ENCODE assay signal across 10 cellular contexts in genomic region chr11:35529971-35530495, GRCh38. TPM values are rescaled to one million over a fixed set of nuclear protein-coding genes. Genes with fewer than 3 reads are reported as not detected.
DNase-seq lines count a peak whose midpoint lies in the region; ATAC-seq and TF ChIP-seq lines count a peak whose summit lies in the region.
"Had no signal": no experiment of that assay in that cellular context is flagged by ENCODE, and none has a peak within 500 bp of the region (broad histone marks: within the 10 kb centered on the region; RNA-seq: fewer than 3 reads in every experiment).

No MANE protein-coding gene starts in this region.

- no peak for TF ChIP-seq POLR2A in body of pancreas (IDR thresholded peaks at IDR 0.05)
- TF ChIP-seq POLR2A in vagina (IDR thresholded peaks at IDR 0.05) = no peak

- no peak for TF ChIP-seq CTCF in body of pancreas (IDR thresholded peaks at IDR 0.05)
- TF ChIP-seq CTCF in vagina (IDR thresholded peaks at IDR 0.05) = no peak

- H3K36me3 Mint-ChIP-seq in activated CD4-positive, alpha-beta T cell treated with anti-CD3 and anti-CD28 coated beads, Interleukin-2, amount 10 ng/mL, durations not matched to agents 24 days and 14 days (ENCODE audit: low read depth) = no peaks in the 10 kb centered on the region

- H3K27ac Mint-ChIP-seq in activated CD4-positive, alpha-beta T cell treated with anti-CD3 and anti-CD28 coated beads, Interleukin-2, amount 10 ng/mL, durations not matched to agents 24 days and 14 days = no peak overlapping the region
- H3K27ac Mint-ChIP-seq: T-helper 1 cell treated with Interleukin-12 subunit alpha and Interleukin-12 subunit beta and Interleukin-4 antibody, amounts not matched to agents 30 μg/mL and 1 μg/mL, for 36 hours had no signal

- no peaks in the 10 kb centered on the region for H3K9me3 Mint-ChIP-seq in activated CD4-positive, alpha-beta T cell treated with anti-CD3 and anti-CD28 coated beads, Interleukin-2, amount 10 ng/mL, durations not matched to agents 24 days and 14 days
- H3K9me3 Mint-ChIP-seq: T-helper 1 cell treated with Interleukin-12 subunit alpha and Interleukin-12 subunit beta and Interleukin-4 antibody, amounts not matched to agents 30 μg/mL and 1 μg/mL, for 36 hours had no signal

- peaks cover 14% of the 10 kb centered on the region for H3K4me1 ChIP-seq in body of pancreas
- peaks cover 14% of the 10 kb centered on the region for H3K4me1 ChIP-seq in vagina

- H3K4me3 ChIP-seq in body of pancreas = no peak overlapping the region
- H3K4me3 ChIP-seq in vagina = no peak overlapping the region

- H3K4me1 Mint-ChIP-seq in activated CD4-positive, alpha-beta T cell treated with anti-CD3 and anti-CD28 coated beads, Interleukin-2, amount 10 ng/mL, durations not matched to agents 24 days and 14 days = no peaks in the 10 kb centered on the region

- H3K9me3 ChIP-seq in body of pancreas (no peaks in the 10 kb centered on the region), vagina (no peaks in the 10 kb centered on the region)

- DNase-seq in HPDE6-E6E7 (ENCODE audit: extremely low spot score) (peak; percentile 38), body of pancreas (peak; percentile 21 to 53 (median 39)), iris pigment epithelial cell (ENCODE audit: low read depth) (peak; percentile 93), vagina (ENCODE audit: extremely low spot score in 2 of 2) (no peak), inferior parietal cortex (ENCODE audit: extremely low spot score) (no peak)
- DNase-seq in activated CD4-positive, alpha-beta T cell treated with anti-CD3 and anti-CD28 coated beads, Interleukin-2, amount 10 ng/mL, durations not matched to agents 24 days and 14 days = no peak
- DNase-seq: KBM-7 had no signal

- intact Hi-C loops in body of pancreas (cut with DNase I) = no loop called here
- intact Hi-C loops in vagina (cut with DNase I) = no loop called here
- intact Hi-C loops in activated CD4-positive, alpha-beta T cell treated with anti-CD3 and anti-CD28 coated beads, Interleukin-2, amount 10 ng/mL, durations not matched to agents 24 days and 14 days (cut with micrococcal nuclease) = no loop called here

- peaks cover 37% of the 10 kb centered on the region for H3K27me3 Mint-ChIP-seq in activated CD4-positive, alpha-beta T cell treated with anti-CD3 and anti-CD28 coated beads, Interleukin-2, amount 10 ng/mL, durations not matched to agents 24 days and 14 days

- H3K27me3 ChIP-seq in body of pancreas (peaks cover 0 to 8% of the 10 kb centered on the region in 2 donors), vagina (no peaks in the 10 kb centered on the region)

- H3K27ac ChIP-seq in body of pancreas (peak overlapping the region in 3 of 4 donors; percentile 13 to 53 (median 47)), vagina (peak overlapping the region; percentile 9)

- WGBS in body of pancreas, 2 donors = 51 to 76% methylated on average over 2 of the region's 2 CpGs

- H3K36me3 ChIP-seq in body of pancreas (replicated peaks in 1 of 2; ENCODE audit: insufficient read depth in 1 of 2, low read depth in 2 of 2) (no peaks in the 10 kb centered on the region), vagina (no peaks in the 10 kb centered on the region)

- peak; percentile 77 for ATAC-seq in body of pancreas
- ATAC-seq in HG02623 (IDR thresholded peaks at IDR 0.05; ENCODE audit: unreplicated experiment) = no peak

- H3K4me3 Mint-ChIP-seq in activated CD4-positive, alpha-beta T cell treated with anti-CD3 and anti-CD28 coated beads, Interleukin-2, amount 10 ng/mL, durations not matched to agents 24 days and 14 days = no peak overlapping the region
- H3K4me3 Mint-ChIP-seq: T-helper 1 cell treated with Interleukin-12 subunit alpha and Interleukin-12 subunit beta and Interleukin-4 antibody, amounts not matched to agents 30 μg/mL and 1 μg/mL, for 36 hours had no signal

RNA-seq across cellular contexts. Expression of gene PAMR1, which starts 4.6 kb away (rescaled TPM):
- total RNA-seq in body of pancreas (1 to 10 TPM in 1 of 2 donors, under 1 TPM in 1; 0.99 to 3.6 TPM), vagina (46.7 TPM)
- not detected in 2 replicates for total RNA-seq in activated CD4-positive, alpha-beta T cell treated with anti-CD3 and anti-CD28 coated beads, Interleukin-2, amount 10 ng/mL, durations not matched to agents 24 days and 14 days
- total RNA-seq: G401 had no signal

Comparison
In these comparisons a context has a peak if more than half of its experiments do, and no peak if none do; other contexts are left out.
1. DNase-seq: peak in HPDE6-E6E7 (single experiment), body of pancreas (4 of 4) and iris pigment epithelial cell (single experiment); none in vagina (0 of 2), inferior parietal cortex (single experiment) and activated CD4-positive, alpha-beta T cell treated with anti-CD3 and anti-CD28 coated beads, Interleukin-2, amount 10 ng/mL, durations not matched to agents 24 days and 14 days (single experiment).
2. RNA of gene PAMR1, which starts 4.6 kb away (total RNA-seq): 46.7 TPM in vagina (single experiment); 0.99 to 3.6 TPM in body of pancreas and not detected in activated CD4-positive, alpha-beta T cell treated with anti-CD3 and anti-CD28 coated beads, Interleukin-2, amount 10 ng/mL, durations not matched to agents 24 days and 14 days; every median in the first group is over 10 times any median in the second.